8 cellular contexts compared by ENCODE assay signal in genomic region chr1:52727114-52727586, GRCh38. TPM values are rescaled to one million over a fixed set of nuclear protein-coding genes. Genes with fewer than 3 reads are reported as not detected.
A peak's percentile ranks its signal among the peaks of the same experiment; 100 is the strongest.
DNase-seq lines count a peak whose midpoint lies in the region; ATAC-seq, FAIRE-seq and TF ChIP-seq lines count a peak whose summit lies in the region.

No MANE protein-coding gene starts in this region.

- no peaks in the 10 kb centered on the region for H4K20me1 ChIP-seq in neural cell (ENCODE audit: insufficient read depth)

- H3K27me3 ChIP-seq in WERI-Rb-1 (ENCODE audit: insufficient read depth, low read depth, severe bottlenecking) = no peaks in the 10 kb centered on the region
- no peaks in the 10 kb centered on the region for H3K27me3 ChIP-seq in neural cell (ENCODE audit: insufficient read depth, low read depth, low read length)

- TF ChIP-seq CTCF in AG09309 (IDR thresholded peaks at IDR 0.05; ENCODE audit: control insufficient read depth, insufficient read depth, low read depth, low read length, missing control alignments) (no peak), WERI-Rb-1 (IDR thresholded peaks at IDR 0.05; ENCODE audit: low read depth, low read length) (no peak), fibroblast of pulmonary artery (IDR thresholded peaks at IDR 0.05; ENCODE audit: low read length, missing control alignments) (no peak), neural cell (IDR thresholded peaks at IDR 0.05; ENCODE audit: poor library complexity, severe bottlenecking) (no peak)

- FAIRE-seq in GM19239 (lab: Jason Lieb, UNC) = peak; percentile 8

- no peaks in the 10 kb centered on the region for H3K9me2 ChIP-seq in neural cell (ENCODE audit: insufficient read depth, low read length)

- peaks cover 48% of the 10 kb centered on the region for H3K79me2 ChIP-seq in neural cell (replicated peaks; ENCODE audit: insufficient read depth, low read length)

- H3K4me2 ChIP-seq in neural cell (ENCODE audit: low read length) = peak overlapping the region; percentile 81

- TF ChIP-seq RAD21 in neural cell (conservative IDR thresholded peaks at IDR 0.05) = no peak

- H3K27ac ChIP-seq in WERI-Rb-1 (peak overlapping the region; percentile 94; the same call in 1 of the 2 replicates), neural cell (ENCODE audit: low read length) (peak overlapping the region; percentile 89)

- H3F3A ChIP-seq in neural cell (ENCODE audit: insufficient read depth, low read length, poor library complexity, severe bottlenecking) = no peaks in the 10 kb centered on the region

- H2AFZ ChIP-seq in neural cell (ENCODE audit: low read depth, low read length) = peak overlapping the region; percentile 67

- H3K4me3 ChIP-seq in AG09309 (ENCODE audit: control insufficient read depth, low read depth, low read length) (peak overlapping the region; percentile 81), WERI-Rb-1 (ENCODE audit: low read depth, low read length) (peak overlapping the region; percentile 66), fibroblast of pulmonary artery (replicated peaks; ENCODE audit: low read depth, low read length) (peak overlapping the region; percentile 77), neural cell (ENCODE audit: low read length) (peak overlapping the region; percentile 75)

- DNase-seq in AG09309 (ENCODE audit: low read depth) (no peak), GM19239 (ENCODE audit: insufficient read length, low spot score) (no peak), WERI-Rb-1 (no peak), fibroblast of pulmonary artery (ENCODE audit: low read depth) (no peak), SKM-1 (lab: John Stamatoyannopoulos, UW; ENCODE audit: unreplicated experiment) (no peak), cortex of kidney (lab: John Stamatoyannopoulos, UW) (no peak)

- no peaks in the 10 kb centered on the region for H3K9me3 ChIP-seq in WERI-Rb-1 (ENCODE audit: severe bottlenecking)
- no peaks in the 10 kb centered on the region for H3K9me3 ChIP-seq in neural cell (ENCODE audit: low read length)

- peaks cover 5% of the 10 kb centered on the region for H3K36me3 ChIP-seq in WERI-Rb-1
- H3K36me3 ChIP-seq in neural cell (ENCODE audit: insufficient read depth, low read length) = no peaks in the 10 kb centered on the region

- peak overlapping the region; percentile 87 for H3K9ac ChIP-seq in neural cell (ENCODE audit: low read length)

- TF ChIP-seq EP300 in neural cell (conservative IDR thresholded peaks at IDR 0.05; ENCODE audit: poor library complexity, severe bottlenecking) = no peak

- no peak for ATAC-seq in HG03175 (IDR thresholded peaks at IDR 0.05; ENCODE audit: unreplicated experiment)

TF ChIP-seq in neural cell, 6 proteins besides CTCF, POLR2A, EP300 and RAD21:
- TF ChIP-seq REST (IDR thresholded peaks at IDR 0.05; ENCODE audit: borderline replicate concordance) (peak; percentile 29), POLR2AphosphoS5 (IDR thresholded peaks at IDR 0.05) (no peak), SMC3 (conservative IDR thresholded peaks at IDR 0.05; ENCODE audit: poor library complexity) (no peak)
TF ChIP-seq in neural cell: peak in this region for 1.

RNA-seq across cellular contexts. Expression of gene ZYG11B, which starts 0.9 kb away (rescaled TPM):
- polyA plus RNA-seq in neural cell = 48.7 and 52.8 TPM in 2 replicates
- 177 and 199 TPM in 2 replicates for polyA minus RNA-seq in neural cell

RNA-seq across cellular contexts. Expression of gene COA7, which starts 29.0 kb away (rescaled TPM):
- 10.3 and 11.6 TPM in 2 replicates for polyA plus RNA-seq in neural cell
- 19.7 and 21.3 TPM in 2 replicates for polyA minus RNA-seq in neural cell
